ENCODE assay signal across 18 cellular contexts in the genomic region with DNA sequence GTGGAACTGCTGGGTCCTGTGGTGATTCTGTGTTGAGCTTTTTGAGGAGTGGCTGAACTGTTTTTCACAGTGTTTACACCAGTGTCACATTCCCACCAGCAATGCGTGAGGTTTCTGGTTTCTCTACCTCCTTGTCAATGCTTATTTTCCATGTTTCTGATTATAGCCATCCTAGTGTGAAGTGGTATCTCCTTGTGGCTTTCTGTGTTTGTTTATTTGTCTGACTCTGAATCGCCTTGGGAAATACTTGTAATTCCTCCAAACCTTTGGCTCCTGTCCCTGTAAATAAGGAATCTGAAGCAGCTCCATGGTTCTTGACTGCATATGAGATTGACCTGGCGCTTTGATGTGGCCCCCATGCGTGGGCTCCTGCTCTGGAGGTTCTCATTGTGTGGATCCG. TPM values are rescaled to one million over a fixed set of nuclear protein-coding genes. Genes with fewer than 3 reads are reported as not detected.
DNase-seq lines count a peak whose midpoint lies in the region; ATAC-seq, FAIRE-seq and TF ChIP-seq lines count a peak whose summit lies in the region.
"Had no signal": no experiment of that assay in that cellular context is flagged by ENCODE, and none has a peak within 500 bp of the region (broad histone marks: within the 10 kb centered on the region; RNA-seq: fewer than 3 reads in every experiment).

No MANE protein-coding gene starts in this region.

- intact Hi-C loops in thyroid gland (cut with DNase I) = no loop called here

- peaks cover 17% of the 10 kb centered on the region for H3K36me3 Mint-ChIP-seq in astrocyte (ENCODE audit: low read depth, unreplicated experiment)

- H3K4me3 Mint-ChIP-seq in astrocyte (ENCODE audit: unreplicated experiment) = no peak overlapping the region
- H3K4me3 Mint-ChIP-seq: naive thymus-derived CD8-positive, alpha-beta T cell had no signal

- TF ChIP-seq POLR2A in thyroid gland (IDR thresholded peaks at IDR 0.05) = no peak

- in situ Hi-C loops in G401 (cut with HindIII; ENCODE audit: low sequenced_read_pairs) = no loop called here

- 74 to 75% methylated on average over 5 of the region's 5 CpGs for WGBS in thyroid gland, 2 donors

- no peaks in the 10 kb centered on the region for H3K79me2 ChIP-seq in astrocyte (ENCODE audit: insufficient read depth, low read length)

- H3K4me3 ChIP-seq in astrocyte (ENCODE audit: insufficient read depth, low read depth, low read length) = no peak overlapping the region
- H3K4me3 ChIP-seq in thyroid gland (replicated peaks in 1 of 3) = no peak overlapping the region
- H3K4me3 ChIP-seq: PC-9, tibial artery had no signal

- H3K4me1 Mint-ChIP-seq in astrocyte (ENCODE audit: low read depth, unreplicated experiment) = peaks cover 22% of the 10 kb centered on the region
- H3K4me1 Mint-ChIP-seq: naive thymus-derived CD8-positive, alpha-beta T cell had no signal

- peaks cover 8% of the 10 kb centered on the region for H4K20me1 ChIP-seq in astrocyte (ENCODE audit: insufficient read depth, low read length)

- H3K27ac Mint-ChIP-seq in astrocyte (ENCODE audit: unreplicated experiment) = no peak overlapping the region

- ATAC-seq in HG03280 (IDR thresholded peaks at IDR 0.05; ENCODE audit: unreplicated experiment) = no peak
- ATAC-seq: naive thymus-derived CD8-positive, alpha-beta T cell had no signal

- H3K27me3 ChIP-seq in astrocyte (ENCODE audit: insufficient read depth, low read length) = no peaks in the 10 kb centered on the region
- H3K27me3 ChIP-seq in thyroid gland = no peaks in the 10 kb centered on the region
- H3K27me3 ChIP-seq: tibial artery had no signal

- H3K27ac ChIP-seq in astrocyte (ENCODE audit: low read depth, low read length) (peak overlapping the region; percentile 11), thyroid gland (peak overlapping the region; percentile 79 to 89 (median 89))
- H3K27ac ChIP-seq: PC-9, tibial artery, VCaP had no signal

- no peaks in the 10 kb centered on the region for H3K9me3 Mint-ChIP-seq in astrocyte (ENCODE audit: unreplicated experiment)
- H3K9me3 Mint-ChIP-seq: naive thymus-derived CD8-positive, alpha-beta T cell had no signal

- TF ChIP-seq CTCF in astrocyte (IDR thresholded peaks at IDR 0.05; ENCODE audit: insufficient read depth, low read depth, low read length) (no peak), thyroid gland (IDR thresholded peaks at IDR 0.05) (no peak)

- H2AFZ ChIP-seq in astrocyte (ENCODE audit: low read depth, low read length) = no peak overlapping the region
- H2AFZ ChIP-seq: PC-9 had no signal

- peak; percentile 44 for DNase-seq in GM04504 (ENCODE audit: low read depth)
- peak; percentile 89 for DNase-seq in astrocyte (ENCODE audit: low read depth)
- DNase-seq in hepatic stellate cell (ENCODE audit: low spot score) = peak; percentile 25
- peak in 1 of 2 donors; percentile 22 for DNase-seq in thyroid gland
- no peak for DNase-seq in GM19240 (ENCODE audit: insufficient read length, low spot score)
- no peak for DNase-seq in G401 (ENCODE audit: low spot score)
- DNase-seq: Caco-2; central memory CD4-positive, alpha-beta T cell; naive thymus-derived CD8-positive, alpha-beta T cell; NCI-H2029; NCI-H526 treated with DMSO at 0.1 percent for 48 hours; PC-9; retina; stimulated activated CD4-positive, alpha-beta T cell treated with anti-CD3 and anti-CD28 coated beads, Interleukin-1b, Interleukin-23, amount 100 ng/mL, for 48 hours; stimulated activated CD8-positive, alpha-beta memory T cell treated with anti-CD3 and anti-CD28 coated beads, Interleukin-4, amount 100 ng/mL, for 48 hours; tibial artery had no signal

- H3K4me1 ChIP-seq in astrocyte (ENCODE audit: insufficient read depth, low read length) (peaks cover 37% of the 10 kb centered on the region), thyroid gland (peaks cover 43 to 46% of the 10 kb centered on the region in 2 donors)
- H3K4me1 ChIP-seq: Caco-2, tibial artery had no signal

- H3K4me2 ChIP-seq in astrocyte (ENCODE audit: low read length) = peak overlapping the region; percentile 22
- H3K4me2 ChIP-seq: PC-9 had no signal

- FAIRE-seq in astrocyte (lab: Jason Lieb, UNC) = peak; percentile 62

- H3K9me3 ChIP-seq in astrocyte (ENCODE audit: insufficient read depth, low read depth, low read length) (no peaks in the 10 kb centered on the region), thyroid gland (no peaks in the 10 kb centered on the region)
- H3K9me3 ChIP-seq: Caco-2, tibial artery had no signal

- H3K27me3 Mint-ChIP-seq in astrocyte (ENCODE audit: low read depth, unreplicated experiment) = no peaks in the 10 kb centered on the region
- H3K27me3 Mint-ChIP-seq: naive thymus-derived CD8-positive, alpha-beta T cell had no signal

- no peak overlapping the region for H3K9ac ChIP-seq in astrocyte (ENCODE audit: low read length)

- H3K36me3 ChIP-seq in astrocyte (ENCODE audit: insufficient read depth, low read length) = peaks cover 23% of the 10 kb centered on the region
- peaks cover 11 to 17% of the 10 kb centered on the region in 2 donors for H3K36me3 ChIP-seq in thyroid gland

RNA-seq across cellular contexts. Expression of a gene that starts 20.6 kb away (rescaled TPM):
- 11.1 and 13.6 TPM in 2 replicates for total RNA-seq in astrocyte
- total RNA-seq in thyroid gland = 10 to 100 TPM; 24.9 to 26.6 (median 25.9) TPM
- total RNA-seq in G401 (2014; rRNA removed; shearing (Covaris generic)) = 13.6 and 17.6 TPM in 2 replicates

Comparison
In these comparisons a context has a peak if more than half of its experiments do, and no peak if none do; other contexts are left out.
1. DNase-seq: peak in GM04504 (single experiment), astrocyte (single experiment) and hepatic stellate cell (single experiment); none in GM19240 (single experiment) and G401 (single experiment).